In genomic region chr7:30596721-30597120, GRCh38 we compare ENCODE assay signal across 9 cellular contexts. TPM values are rescaled to one million over a fixed set of nuclear protein-coding genes. Genes with fewer than 3 reads are reported as not detected.
DNase-seq lines count a peak whose midpoint lies in the region; ATAC-seq, FAIRE-seq and TF ChIP-seq lines count a peak whose summit lies in the region.
"Had no signal": no experiment of that assay in that cellular context is flagged by ENCODE, and none has a peak within 500 bp of the region (broad histone marks: within the 10 kb centered on the region; RNA-seq: fewer than 3 reads in every experiment).

No MANE protein-coding gene starts in this region.

- CTCF ChIA-PET in AG04449 (lab: Yijun Ruan, JAX) = no interaction called here

- no peak for TF ChIP-seq EP300 in gastroesophageal sphincter (IDR thresholded peaks at IDR 0.05)

- no peak for FAIRE-seq in keratinocyte (lab: Jason Lieb, UNC)
- FAIRE-seq: islet of Langerhans had no signal

- H3K4me3 ChIP-seq in AG04449 (ENCODE audit: low read depth, low read length) = peak overlapping the region; percentile 96
- peak overlapping the region; percentile 86 to 96 (median 93) for H3K4me3 ChIP-seq in keratinocyte (ENCODE audit: control insufficient read depth in 2 of 3, extremely low read depth in 1 of 3, insufficient read depth in 2 of 3, low read depth in 1 of 3, low read length in 3 of 3)
- H3K4me3 ChIP-seq in gastroesophageal sphincter = no peak overlapping the region

- DNase-seq in AG04449 (ENCODE audit: low read depth, low spot score) (no peak), HCEC 1CT (peak; percentile 49), keratinocyte (ENCODE audit: low read depth, low spot score) (no peak), NCI-H69 (lab: John Stamatoyannopoulos, UW) (no peak)
- no peak for DNase-seq in activated naive CD8-positive, alpha-beta T cell treated with anti-CD3 and anti-CD28 coated beads, Interleukin-2, amount 10 ng/mL, durations not matched to agents 7 days and 5 days
- DNase-seq in stimulated activated CD4-positive, alpha-beta T cell treated with anti-CD3 and anti-CD28 coated beads, Interleukin-12 subunit alpha, Interleukin-12 subunit beta, amount 100 ng/mL, for 4 hours = no peak

- peak overlapping the region; percentile 83 for H3K4me2 ChIP-seq in keratinocyte (ENCODE audit: control insufficient read depth, extremely low read depth, insufficient read depth, low read depth, low read length)

- peaks cover 16% of the 10 kb centered on the region for H4K20me1 ChIP-seq in keratinocyte (ENCODE audit: control insufficient read depth, extremely low read depth, insufficient read depth, low read length)

- ATAC-seq in activated naive CD8-positive, alpha-beta T cell treated with anti-CD3 and anti-CD28 coated beads, Interleukin-2, amount 10 ng/mL, durations not matched to agents 7 days and 5 days (ENCODE audit: low read depth) = no peak
- ATAC-seq in HG02885 (IDR thresholded peaks at IDR 0.05; ENCODE audit: poor library complexity, unreplicated experiment) (no peak), gastroesophageal sphincter (no peak)

- H3K27me3 ChIP-seq in keratinocyte (ENCODE audit: control insufficient read depth, extremely low read depth, insufficient read depth, low read length) (no peaks in the 10 kb centered on the region), gastroesophageal sphincter (no peaks in the 10 kb centered on the region)

- no peak for TF ChIP-seq CTCF in AG04449 (IDR thresholded peaks at IDR 0.05; ENCODE audit: insufficient read depth, low read length, missing control alignments)
- no peak for TF ChIP-seq CTCF in keratinocyte (optimal IDR thresholded peaks at IDR 0.05 in 1 of 3, IDR thresholded peaks at IDR 0.05 in 1 of 3, conservative IDR thresholded peaks at IDR 0.05 in 1 of 3; ENCODE audit: extremely low read depth in 1 of 3, insufficient read depth in 2 of 3, low read length in 3 of 3)
- TF ChIP-seq CTCF in gastroesophageal sphincter (IDR thresholded peaks at IDR 0.05) = no peak

- H3K9ac ChIP-seq in keratinocyte (ENCODE audit: control insufficient read depth, extremely low read depth, insufficient read depth, low read length) = peak overlapping the region; percentile 93

- H2AFZ ChIP-seq in keratinocyte (ENCODE audit: control insufficient read depth, low read length) = no peak overlapping the region

- no peaks in the 10 kb centered on the region for H3K27me3 Mint-ChIP-seq in activated naive CD8-positive, alpha-beta T cell treated with anti-CD3 and anti-CD28 coated beads, Interleukin-2, amount 10 ng/mL, durations not matched to agents 7 days and 5 days

- H3K9me3 ChIP-seq in keratinocyte (ENCODE audit: control insufficient read depth, low read depth, low read length) (no peaks in the 10 kb centered on the region), gastroesophageal sphincter (no peaks in the 10 kb centered on the region)

- peak overlapping the region; percentile 100 for H3K27ac Mint-ChIP-seq in activated naive CD8-positive, alpha-beta T cell treated with anti-CD3 and anti-CD28 coated beads, Interleukin-2, amount 10 ng/mL, durations not matched to agents 7 days and 5 days

- peak overlapping the region; percentile 100 for H3K4me3 Mint-ChIP-seq in activated naive CD8-positive, alpha-beta T cell treated with anti-CD3 and anti-CD28 coated beads, Interleukin-2, amount 10 ng/mL, durations not matched to agents 7 days and 5 days

- H3K4me1 Mint-ChIP-seq in activated naive CD8-positive, alpha-beta T cell treated with anti-CD3 and anti-CD28 coated beads, Interleukin-2, amount 10 ng/mL, durations not matched to agents 7 days and 5 days = peaks cover 31% of the 10 kb centered on the region

- dilution Hi-C loops in keratinocyte (cut with MboI; ENCODE audit: extremely low pct_ligation_motif_present, low sequenced_read_pairs) = no loop called here

- no peak for TF ChIP-seq POLR2A in gastroesophageal sphincter (IDR thresholded peaks at IDR 0.05)

- H3K36me3 ChIP-seq in keratinocyte (ENCODE audit: control insufficient read depth in 2 of 2, extremely low read depth in 1 of 2, insufficient read depth in 2 of 2, low read length in 2 of 2) = peaks cover 4 to 30% of the 10 kb centered on the region in 2 experiments
- H3K36me3 ChIP-seq in gastroesophageal sphincter = peaks cover 10 to 31% of the 10 kb centered on the region in 2 donors

- H3K9me1 ChIP-seq in keratinocyte (ENCODE audit: control insufficient read depth, extremely low read depth, insufficient read depth, low read length) = no peaks in the 10 kb centered on the region

- WGBS in gastroesophageal sphincter (ENCODE audit: low coverage in 1 of 2), 2 donors = 56 to 66% methylated on average over 3 of the region's 3 CpGs

- peaks cover 16% of the 10 kb centered on the region for H3K4me1 ChIP-seq in keratinocyte (ENCODE audit: control insufficient read depth, extremely low read depth, insufficient read depth, low read length)
- peaks cover 2 to 47% (median 3%) of the 10 kb centered on the region in 3 donors for H3K4me1 ChIP-seq in gastroesophageal sphincter

- POLR2A ChIA-PET in AG04449 (lab: Yijun Ruan, JAX) = no interaction called here
- POLR2A ChIA-PET in activated naive CD8-positive, alpha-beta T cell treated with anti-CD3 and anti-CD28 coated beads, Interleukin-2, amount 10 ng/mL, durations not matched to agents 7 days and 5 days (lab: Charles Lee) = no interaction called here

- peaks cover 32% of the 10 kb centered on the region for H3K36me3 Mint-ChIP-seq in activated naive CD8-positive, alpha-beta T cell treated with anti-CD3 and anti-CD28 coated beads, Interleukin-2, amount 10 ng/mL, durations not matched to agents 7 days and 5 days

- H3K27ac ChIP-seq in keratinocyte (ENCODE audit: control insufficient read depth, insufficient read depth, low read length) (peak overlapping the region; percentile 91), gastroesophageal sphincter (no peak overlapping the region)

- peaks cover 75% of the 10 kb centered on the region for H3K79me2 ChIP-seq in keratinocyte (ENCODE audit: control insufficient read depth, insufficient read depth, low read length)

- H3K9me3 Mint-ChIP-seq in activated naive CD8-positive, alpha-beta T cell treated with anti-CD3 and anti-CD28 coated beads, Interleukin-2, amount 10 ng/mL, durations not matched to agents 7 days and 5 days = no peaks in the 10 kb centered on the region

RNA-seq across cellular contexts. Expression of gene GARS1, which starts 2.0 kb away (rescaled TPM):
- total RNA-seq in activated naive CD8-positive, alpha-beta T cell treated with anti-CD3 and anti-CD28 coated beads, Interleukin-2, amount 10 ng/mL, durations not matched to agents 7 days and 5 days = 100 to 1,000 TPM; 150 to 154 TPM
- polyA plus RNA-seq in keratinocyte = 277 to 545 TPM (median 411 TPM) in 3 replicates
- 311 TPM for polyA plus RNA-seq in keratinocyte (2011; ENCODE audit: low read depth)
- polyA plus RNA-seq in keratinocyte (2011; cell fraction: cytosol; rRNA removed) = 379 and 567 TPM in 2 replicates
- polyA plus RNA-seq in keratinocyte (2011; cell fraction: nucleus; rRNA removed) = 455 and 471 TPM in 2 replicates
- polyA plus RNA-seq in keratinocyte (2012; ENCODE audit: low replicate concordance) = 184 and 305 TPM in 2 replicates
- 267 to 644 TPM (median 355 TPM) in 3 replicates for polyA minus RNA-seq in keratinocyte
- polyA minus RNA-seq in keratinocyte (2011; cell fraction: cytosol; rRNA and poly(A)+ RNA removed) = 239 TPM
- 152 and 239 TPM in 2 replicates for polyA minus RNA-seq in keratinocyte (2011; cell fraction: nucleus; rRNA and poly(A)+ RNA removed)
- 10 to 100 TPM; 44.7 to 81.9 (median 49.7) TPM for total RNA-seq in gastroesophageal sphincter

Comparison
In these comparisons a context has a peak if more than half of its experiments do, and no peak if none do; other contexts are left out.
1. H3K4me3 ChIP-seq: peak in AG04449 (single experiment) and keratinocyte (3 of 3); none in gastroesophageal sphincter (0 of 2).